8 cellular contexts compared by ENCODE assay signal in genomic region chr17:34961093-34961911, GRCh38. TPM values are rescaled to one million over a fixed set of nuclear protein-coding genes. Genes with fewer than 3 reads are reported as not detected.
DNase-seq lines count a peak whose midpoint lies in the region; ATAC-seq and TF ChIP-seq lines count a peak whose summit lies in the region.

Gene CCT6B, minus strand, starts transcription at chr17:34961460. Its CDS starts 67 bp downstream, at chr17:34961393.
Gene ZNF830, plus strand, starts transcription at chr17:34961540. Its CDS starts 27 bp downstream, at chr17:34961567.

- H3K79me2 ChIP-seq in ACC112 (ENCODE audit: control insufficient read depth, insufficient read depth, low read length, unreplicated experiment), result peaks cover 24% of the 10 kb centered on the region

- no peaks in the 10 kb centered on the region for H3K27me3 ChIP-seq in ACC112 (ENCODE audit: insufficient read depth, low read length)
- H3K27me3 ChIP-seq in breast epithelium, result no peaks in the 10 kb centered on the region
- H3K27me3 ChIP-seq in iPS-20b (ENCODE audit: insufficient read depth, low read length), result peaks cover 32% of the 10 kb centered on the region
- H3K27me3 ChIP-seq in skeletal muscle tissue (ENCODE audit: control insufficient read depth in 3 of 3, insufficient read depth in 3 of 3, low read length in 3 of 3), result no peaks in the 10 kb centered on the region

- DNase-seq in NCI-H2171 treated with DMSO at 0.1 percent for 48 hours (lab: John Stamatoyannopoulos, UW) (peak; percentile 93), breast epithelium (ENCODE audit: low spot score in 2 of 2) (peak; percentile 86 to 93)

- H3K9ac ChIP-seq in iPS-20b (ENCODE audit: low read depth, low read length) (peak within 1 kb of the TSS; percentile 88), skeletal muscle tissue (ENCODE audit: low read depth in 1 of 3, low read length in 3 of 3) (peak within 1 kb of the TSS; percentile 93 to 99 (median 97))

- intact Hi-C loops in breast epithelium (cut with DNase I; ENCODE audit: low total_unique reads), result no loop called here

- TF ChIP-seq CTCF in VCaP (conservative IDR thresholded peaks at IDR 0.05) (no peak), breast epithelium (IDR thresholded peaks at IDR 0.05) (peak in 1 of 3 donors; percentile 11)

- H3K4me3 ChIP-seq in ACC112 (ENCODE audit: low read depth, low read length), result peak within 1 kb of the TSS; percentile 92
- H3K4me3 ChIP-seq in breast epithelium, result peak within 1 kb of the TSS; percentile 71 to 94 (median 86)
- peak within 1 kb of the TSS; percentile 97 for H3K4me3 ChIP-seq in iPS-20b (ENCODE audit: low read length)
- H3K4me3 ChIP-seq in skeletal muscle tissue (ENCODE audit: low read length in 3 of 3), result peak within 1 kb of the TSS; percentile 98 to 100 (median 100)

- peak within 1 kb of the TSS; percentile 97 for H2AFZ ChIP-seq in ACC112 (ENCODE audit: low read length, unreplicated experiment)

- ATAC-seq in GM18868 (IDR thresholded peaks at IDR 0.05; ENCODE audit: unreplicated experiment) (peak; percentile 92), HG03103 (IDR thresholded peaks at IDR 0.05; ENCODE audit: low read depth, unreplicated experiment) (peak; percentile 87)

- TF ChIP-seq POLR2A in breast epithelium (IDR thresholded peaks at IDR 0.05), result peak; percentile 88

- H3K36me3 ChIP-seq in ACC112 (ENCODE audit: insufficient read depth, low read length) (peaks cover 11% of the 10 kb centered on the region), breast epithelium (no peaks in the 10 kb centered on the region), iPS-20b (ENCODE audit: insufficient read depth, low read depth, low read length) (peaks cover 33% of the 10 kb centered on the region), skeletal muscle tissue (ENCODE audit: control insufficient read depth in 3 of 3, insufficient read depth in 3 of 3, low read length in 3 of 3) (peaks cover 11 to 19% (median 18%) of the 10 kb centered on the region in 3 donors)

- no peaks in the 10 kb centered on the region for H3K9me3 ChIP-seq in breast epithelium
- no peaks in the 10 kb centered on the region for H3K9me3 ChIP-seq in iPS-20b (ENCODE audit: insufficient read depth, low read depth, low read length)
- H3K9me3 ChIP-seq in skeletal muscle tissue (ENCODE audit: control insufficient read depth in 3 of 3, low read length in 3 of 3), result no peaks in the 10 kb centered on the region

- peak within 1 kb of the TSS; percentile 79 for H3K27ac ChIP-seq in ACC112 (ENCODE audit: low read depth, low read length)
- H3K27ac ChIP-seq in VCaP, result peak within 1 kb of the TSS; percentile 96
- peak within 1 kb of the TSS; percentile 91 to 96 for H3K27ac ChIP-seq in breast epithelium
- H3K27ac ChIP-seq in iPS-20b (ENCODE audit: low read length), result peak within 1 kb of the TSS; percentile 68
- H3K27ac ChIP-seq in skeletal muscle tissue (ENCODE audit: low read depth, low read length), result peak within 1 kb of the TSS; percentile 92

- H3K4me1 ChIP-seq in ACC112 (ENCODE audit: control insufficient read depth, insufficient read depth, low read length, unreplicated experiment) (peaks cover 9% of the 10 kb centered on the region), breast epithelium (peaks cover 0 to 11% of the 10 kb centered on the region in 2 donors), iPS-20b (ENCODE audit: insufficient read depth, low read length) (peaks cover 3% of the 10 kb centered on the region; the same call in 1 of the 2 replicates), skeletal muscle tissue (ENCODE audit: control insufficient read depth in 3 of 3, insufficient read depth in 3 of 3, low read length in 3 of 3) (peaks cover 17 to 22% (median 19%) of the 10 kb centered on the region in 3 donors)

RNA-seq across cellular contexts. Expression of gene CCT6B, which starts in this region (rescaled TPM):
- 1 to 10 TPM; 4.4 to 4.8 (median 4.6) TPM for total RNA-seq in breast epithelium
- total RNA-seq in skeletal muscle tissue, result 3.1 TPM

RNA-seq across cellular contexts. Expression of gene ZNF830, which starts in this region (rescaled TPM):
- total RNA-seq in breast epithelium, result 10 to 100 TPM; 11.4 to 17.6 (median 15.1) TPM
- total RNA-seq in skeletal muscle tissue, result 15.1 TPM

Comparison
In these comparisons a context has a peak if more than half of its experiments do, and no peak if none do; other contexts are left out.
1. Peak in every context shown above with its lines: DNase-seq, ATAC-seq, H3K4me3 ChIP-seq and H3K27ac ChIP-seq.